Comparison of ENCODE assay signal across 9 cellular contexts in genomic region chr14:99792551-99793212, GRCh38. TPM values are rescaled to one million over a fixed set of nuclear protein-coding genes. Genes with fewer than 3 reads are reported as not detected.
DNase-seq lines count a peak whose midpoint lies in the region; ATAC-seq and TF ChIP-seq lines count a peak whose summit lies in the region.
"Had no signal": no experiment of that assay in that cellular context is flagged by ENCODE, and none has a peak within 500 bp of the region (broad histone marks: within the 10 kb centered on the region; RNA-seq: fewer than 3 reads in every experiment).

No MANE protein-coding gene starts in this region.

- peaks cover 4 to 6% of the 10 kb centered on the region in 2 donors for H3K27me3 Mint-ChIP-seq in CD4-positive, alpha-beta memory T cell
- H3K27me3 Mint-ChIP-seq in endodermal cell (ENCODE audit: insufficient read depth) (peaks cover 41% of the 10 kb centered on the region), naive B cell (peaks cover 46 to 59% (median 57%) of the 10 kb centered on the region in 3 donors)

- no peak overlapping the region for H3K27ac ChIP-seq in CD4-positive, alpha-beta memory T cell (ENCODE audit: low read depth, low read length)
- 0 out of 2 replicates have a peak overlapping the region, but pooled peaks have one; percentile 29 for H3K27ac ChIP-seq in RWPE1
- H3K27ac ChIP-seq in endodermal cell (ENCODE audit: low read depth, low read length) = no peak overlapping the region
- H3K27ac ChIP-seq: HL-60 had no signal

- no peaks in the 10 kb centered on the region for H3K36me3 Mint-ChIP-seq in CD4-positive, alpha-beta memory T cell
- H3K36me3 Mint-ChIP-seq in endodermal cell (ENCODE audit: low read depth) = no peaks in the 10 kb centered on the region
- no peaks in the 10 kb centered on the region for H3K36me3 Mint-ChIP-seq in naive B cell

- no peak for TF ChIP-seq CTCF in RWPE1 (conservative IDR thresholded peaks at IDR 0.05; ENCODE audit: low read depth)
- TF ChIP-seq CTCF in endodermal cell (conservative IDR thresholded peaks at IDR 0.05) = no peak

- no peak for ATAC-seq in naive B cell (ENCODE audit: low read depth in 2 of 2)
- ATAC-seq in GM18517 (IDR thresholded peaks at IDR 0.05; ENCODE audit: unreplicated experiment) = no peak

- intact Hi-C loops in CD4-positive, alpha-beta memory T cell (cut with micrococcal nuclease) = loop anchor here (1.0 to 10.0 kb wide), 3 partner anchors 62 to 188 kb away; partner anchors contain the start of genes CCDC85C and CYP46A1

- DNase-seq in CD4-positive, alpha-beta memory T cell = peak in 2 of 5 donors; percentile 6 to 10
- no peak for DNase-seq in RWPE1 (ENCODE audit: low spot score)
- peak; percentile 69 for DNase-seq in endodermal cell
- DNase-seq in naive B cell = no peak
- DNase-seq in NCI-H187 (lab: John Stamatoyannopoulos, UW) = no peak
- no peak for DNase-seq in NCI-H1930 (lab: John Stamatoyannopoulos, UW)
- no peak for DNase-seq in H4 (ENCODE audit: low spot score)

- no peaks in the 10 kb centered on the region for H3K9me3 Mint-ChIP-seq in CD4-positive, alpha-beta memory T cell
- peaks cover 2% of the 10 kb centered on the region for H3K9me3 Mint-ChIP-seq in endodermal cell
- peaks cover 0 to 6% (median 3%) of the 10 kb centered on the region in 7 donors for H3K9me3 Mint-ChIP-seq in naive B cell

- H3K36me3 ChIP-seq in CD4-positive, alpha-beta memory T cell (ENCODE audit: insufficient read depth, low read length) = no peaks in the 10 kb centered on the region
- no peaks in the 10 kb centered on the region for H3K36me3 ChIP-seq in endodermal cell (ENCODE audit: control insufficient read depth, insufficient read depth, low read length)

- peaks cover 8% of the 10 kb centered on the region for H3K27me3 ChIP-seq in CD4-positive, alpha-beta memory T cell (ENCODE audit: insufficient read depth, low read length)
- no peaks in the 10 kb centered on the region for H3K27me3 ChIP-seq in endodermal cell (ENCODE audit: control insufficient read depth, insufficient read depth, low read length, poor library complexity, severe bottlenecking)

- H3K4me1 Mint-ChIP-seq in CD4-positive, alpha-beta memory T cell = peaks cover 5 to 19% (median 12%) of the 10 kb centered on the region in 4 donors
- H3K4me1 Mint-ChIP-seq in endodermal cell (peaks cover 12% of the 10 kb centered on the region), naive B cell (peaks cover 0 to 5% (median 0%) of the 10 kb centered on the region in 3 donors)

- H3K27ac Mint-ChIP-seq in CD4-positive, alpha-beta memory T cell = peak overlapping the region; percentile 14 to 80 (median 50)
- H3K27ac Mint-ChIP-seq in endodermal cell (no peak overlapping the region), naive B cell (peak overlapping the region in 1 of 6 donors; percentile 56)

- CTCF ChIA-PET in CD4-positive, alpha-beta memory T cell (lab: Charles Lee; ENCODE audit: partially characterized antibody) = no interaction called here
- CTCF ChIA-PET in RWPE1 (lab: Yijun Ruan, JAX) = interaction anchor here (0.7 to 1.0 kb wide), 4 partner anchors 29 to 146 kb away, joined by 3 to 4 read pairs (median 3); no protein-coding TSS in a partner anchor

- WGBS in endodermal cell (ENCODE audit: insufficient coverage in 1 of 2, insufficient read length in 1 of 2), 2 experiments = 25 to 62% methylated on average over 21 to 65 of the region's 65 CpGs

- POLR2A ChIA-PET in CD4-positive, alpha-beta memory T cell (lab: Charles Lee; ENCODE audit: partially characterized antibody) = interaction anchor here (1.4 kb wide), 1 partner anchor 188 kb away, joined by 3 read pairs; the partner anchor contains the start of gene CCDC85C
- POLR2A ChIA-PET in RWPE1 (lab: Yijun Ruan, JAX; ENCODE audit: low non-redundant PET) = interaction anchor here (0.6 kb wide), 2 partner anchors 52 to 109 kb away, joined by 3 to 5 read pairs; partner anchors contain the start of gene CYP46A1

- peaks cover 7% of the 10 kb centered on the region for H3K4me1 ChIP-seq in CD4-positive, alpha-beta memory T cell (ENCODE audit: insufficient read depth, low read length)
- H3K4me1 ChIP-seq in endodermal cell (ENCODE audit: control insufficient read depth, insufficient read depth, low read length) = no peaks in the 10 kb centered on the region

- peak overlapping the region; percentile 55 to 89 (median 80) for H3K4me3 Mint-ChIP-seq in CD4-positive, alpha-beta memory T cell
- H3K4me3 Mint-ChIP-seq in endodermal cell (peak overlapping the region; percentile 59), naive B cell (peak overlapping the region; percentile 64 to 82 (median 70))

- H3K9me3 ChIP-seq in CD4-positive, alpha-beta memory T cell (ENCODE audit: control insufficient read depth in 1 of 2, low read length in 2 of 2) = no peaks in the 10 kb centered on the region
- H3K9me3 ChIP-seq in endodermal cell (ENCODE audit: control insufficient read depth, low read length) = peaks cover 5% of the 10 kb centered on the region

- no peak overlapping the region for H3K4me3 ChIP-seq in CD4-positive, alpha-beta memory T cell (ENCODE audit: low read length in 2 of 2)
- H3K4me3 ChIP-seq in endodermal cell (ENCODE audit: low read length) = no peak overlapping the region

- peak overlapping the region; percentile 5 for H3K9ac ChIP-seq in endodermal cell (ENCODE audit: extremely low read depth, low read length, poor library complexity, severe bottlenecking)

RNA-seq across cellular contexts. Expression of gene EML1, which starts 0.5 kb away (rescaled TPM):
- under 1 TPM; 0.22 to 0.23 TPM for total RNA-seq in CD4-positive, alpha-beta memory T cell
- not detected for polyA plus RNA-seq in CD4-positive, alpha-beta memory T cell
- 10 to 100 TPM; 25.0 to 31.4 TPM for total RNA-seq in endodermal cell
- polyA plus RNA-seq in endodermal cell (2013, experiment 1 of 2) = 39.1 TPM
- 38.7 TPM for polyA plus RNA-seq in endodermal cell (2013, experiment 2 of 2)
- not detected for polyA plus RNA-seq in naive B cell (ENCODE audit: low read depth in 6 of 6)
- total RNA-seq in H4 (2014; rRNA removed; shearing (Covaris generic)) = 18.3 and 18.5 TPM in 2 replicates

Comparison
In these comparisons a context has a peak if more than half of its experiments do, and no peak if none do; other contexts are left out.
1. RNA of gene EML1, which starts 0.5 kb away (total RNA-seq): 25.0 to 31.4 TPM in endodermal cell and 18.3 to 18.5 TPM in H4; 0.22 to 0.23 TPM in CD4-positive, alpha-beta memory T cell; every median in the first group is over 10 times any median in the second.
2. Peak in every context shown above with its lines, with median percentiles within 50 percentile points of each other: H3K4me3 Mint-ChIP-seq.